In genomic region chr19:46660008-46660517, GRCh38 we compare ENCODE assay signal across 1 cellular context.
TF ChIP-seq lines count a peak whose summit lies in the region.

No MANE protein-coding gene starts in this region.

TF ChIP-seq in HepG2, 621 proteins besides CTCF, POLR2A, EP300 and RAD21:
- TF ChIP-seq ZNF768 (CRISPR knock-in tag; IDR thresholded peaks at IDR 0.05): peak; percentile 81
- no peak for TF ChIP-seq GATA4 (IDR thresholded peaks at IDR 0.05; ENCODE audit: borderline replicate concordance, low read depth)
